Comparison of ENCODE assay signal across 8 cellular contexts in genomic region chr11:62611705-62612365, GRCh38. TPM values are rescaled to one million over a fixed set of nuclear protein-coding genes. Genes with fewer than 3 reads are reported as not detected.
DNase-seq lines count a peak whose midpoint lies in the region; FAIRE-seq and TF ChIP-seq lines count a peak whose summit lies in the region.

No MANE protein-coding gene starts in this region.

- H3K36me3 ChIP-seq in BJ (ENCODE audit: control insufficient read depth, insufficient read depth, low read length) (peaks cover 13% of the 10 kb centered on the region), SU-DHL-6 (ENCODE audit: low read length) (no peaks in the 10 kb centered on the region), bronchial epithelial cell (ENCODE audit: control insufficient read depth, insufficient read depth, low read length) (peaks cover 10% of the 10 kb centered on the region), kidney epithelial cell (ENCODE audit: control insufficient read depth, insufficient read depth, low read length) (no peaks in the 10 kb centered on the region)

- CTCF ChIA-PET in BJ (lab: Yijun Ruan, JAX), result interaction anchor here (0.7 to 3.4 kb wide), 18 partner anchors 9 to 281 kb away, joined by 3 to 26 read pairs (median 4); partner anchors contain the start of genes B3GAT3, C11orf98, CSKMT and MTA2

- TF ChIP-seq CTCF in BJ (IDR thresholded peaks at IDR 0.05; ENCODE audit: insufficient read depth, low read depth, low read length) (0 out of 2 replicates have a peak, but pooled peaks have one; percentile 22), SU-DHL-6 (IDR thresholded peaks at IDR 0.05; ENCODE audit: insufficient read depth, low read length, poor library complexity, severe bottlenecking) (no peak), bronchial epithelial cell (IDR thresholded peaks at IDR 0.05; ENCODE audit: insufficient read depth, low read length, severe bottlenecking) (peak; percentile 12), kidney epithelial cell (IDR thresholded peaks at IDR 0.05; ENCODE audit: insufficient read depth, low read length, poor library complexity, severe bottlenecking) (no peak), D721Med (IDR thresholded peaks at IDR 0.05; ENCODE audit: insufficient read depth, missing control alignments) (no peak)

- H3F3A ChIP-seq in SU-DHL-6 (ENCODE audit: insufficient read depth), result peaks cover 14% of the 10 kb centered on the region

- peaks cover 12% of the 10 kb centered on the region; the same call in 1 of the 2 replicates for H3K79me2 ChIP-seq in SU-DHL-6 (ENCODE audit: insufficient read depth, low read length)

- DNase-seq in BJ (ENCODE audit: low read depth) (no peak), GM19239 (ENCODE audit: insufficient read length, low spot score) (no peak), HK-2 (ENCODE audit: unreplicated experiment) (peak; percentile 44), bronchial epithelial cell (ENCODE audit: low read depth) (no peak), kidney epithelial cell (ENCODE audit: low read depth) (no peak), D721Med (ENCODE audit: insufficient read length, low spot score) (no peak)
- DNase-seq in stimulated activated CD4-positive, alpha-beta T cell treated with anti-CD3 and anti-CD28 coated beads, Interleukin-2, amount 100 ng/mL, for 48 hours, result peak; percentile 37 to 45

- peak overlapping the region; percentile 90 for H3K4me2 ChIP-seq in SU-DHL-6 (ENCODE audit: low read depth, low read length, poor library complexity, severe bottlenecking)

- peak overlapping the region; percentile 58 for H2AFZ ChIP-seq in SU-DHL-6 (ENCODE audit: low read depth, low read length, severe bottlenecking)

- H3K27me3 ChIP-seq in BJ (ENCODE audit: control insufficient read depth, insufficient read depth, low read length), result no peaks in the 10 kb centered on the region
- H3K27me3 ChIP-seq in SU-DHL-6 (ENCODE audit: low read length), result no peaks in the 10 kb centered on the region
- no peaks in the 10 kb centered on the region for H3K27me3 ChIP-seq in bronchial epithelial cell (ENCODE audit: control insufficient read depth, insufficient read depth, low read length)
- no peaks in the 10 kb centered on the region for H3K27me3 ChIP-seq in kidney epithelial cell (ENCODE audit: control insufficient read depth, insufficient read depth, low read length)

- H3K9ac ChIP-seq in SU-DHL-6 (ENCODE audit: low read length), result peak overlapping the region; percentile 97

- H3K9me2 ChIP-seq in SU-DHL-6 (replicated peaks; ENCODE audit: insufficient read depth, low read length), result no peaks in the 10 kb centered on the region

- H3K27ac ChIP-seq in SU-DHL-6 (ENCODE audit: low read depth, low read length), result peak overlapping the region; percentile 88

- H3K9me3 ChIP-seq in SU-DHL-6 (ENCODE audit: insufficient read depth, low read length), result no peaks in the 10 kb centered on the region

- POLR2A ChIA-PET in BJ (lab: Charles Lee), result interaction anchor here (0.7 to 1.4 kb wide), 2 partner anchors 10 to 53 kb away, joined by 3 to 4 read pairs; partner anchors contain the start of gene MTA2

- no peaks in the 10 kb centered on the region for H4K20me1 ChIP-seq in SU-DHL-6 (ENCODE audit: low read depth, low read length)

- peak; percentile 55 for FAIRE-seq in GM19239 (lab: Jason Lieb, UNC)
- no peak for FAIRE-seq in bronchial epithelial cell (lab: Jason Lieb, UNC)
- FAIRE-seq in D721Med (lab: Jason Lieb, UNC), result no peak

- H3K4me3 ChIP-seq in BJ (ENCODE audit: low read depth, low read length), result peak overlapping the region; percentile 65
- peak overlapping the region; percentile 81 for H3K4me3 ChIP-seq in SU-DHL-6 (ENCODE audit: insufficient read depth, low read length, poor library complexity, severe bottlenecking)
- H3K4me3 ChIP-seq in bronchial epithelial cell (ENCODE audit: low read depth, low read length), result peak overlapping the region; percentile 52
- peak overlapping the region; percentile 54 for H3K4me3 ChIP-seq in kidney epithelial cell (ENCODE audit: low read depth, low read length)

RNA-seq across cellular contexts. Expression of gene EML3, which starts 0.7 kb away (rescaled TPM):
- polyA plus RNA-seq in BJ (2011; rRNA removed), result 18.9 and 26.5 TPM in 2 replicates
- polyA minus RNA-seq in BJ (2011; rRNA and poly(A)+ RNA removed), result 15.0 and 19.0 TPM in 2 replicates
- 10.0 and 11.1 TPM in 2 replicates for total RNA-seq in bronchial epithelial cell
- 20.9 and 21.1 TPM in 2 replicates for total RNA-seq in kidney epithelial cell

RNA-seq across cellular contexts. Expression of gene ROM1, which starts 1.2 kb away (rescaled TPM):
- polyA plus RNA-seq in BJ (2011; rRNA removed), result 2.1 and 2.2 TPM in 2 replicates
- 0.57 and 2.2 TPM in 2 replicates for polyA minus RNA-seq in BJ (2011; rRNA and poly(A)+ RNA removed)
- total RNA-seq in bronchial epithelial cell, result 2.6 and 2.8 TPM in 2 replicates
- 0.55 and 1.4 TPM in 2 replicates for total RNA-seq in kidney epithelial cell

RNA-seq across cellular contexts. Expression of gene B3GAT3, which starts 10.0 kb away (rescaled TPM):
- 24.5 and 42.4 TPM in 2 replicates for polyA plus RNA-seq in BJ (2011; rRNA removed)
- 10.5 and 15.5 TPM in 2 replicates for polyA minus RNA-seq in BJ (2011; rRNA and poly(A)+ RNA removed)
- 24.2 and 26.2 TPM in 2 replicates for total RNA-seq in bronchial epithelial cell
- total RNA-seq in kidney epithelial cell, result 68.7 and 80.8 TPM in 2 replicates

RNA-seq across cellular contexts. Expression of gene MTA2, which starts 10.2 kb away (rescaled TPM):
- polyA plus RNA-seq in BJ (2011; rRNA removed), result 16.4 and 17.8 TPM in 2 replicates
- 42.7 and 47.1 TPM in 2 replicates for polyA minus RNA-seq in BJ (2011; rRNA and poly(A)+ RNA removed)
- total RNA-seq in bronchial epithelial cell (150 and 162 TPM in 2 replicates), kidney epithelial cell (136 and 137 TPM in 2 replicates)

RNA-seq across cellular contexts. Expression of gene TUT1, which starts 20.5 kb away (rescaled TPM):
- 6.4 and 9.9 TPM in 2 replicates for polyA plus RNA-seq in BJ (2011; rRNA removed)
- 2.8 and 4.5 TPM in 2 replicates for polyA minus RNA-seq in BJ (2011; rRNA and poly(A)+ RNA removed)
- 7.0 and 9.5 TPM in 2 replicates for total RNA-seq in bronchial epithelial cell
- total RNA-seq in kidney epithelial cell, result 15.0 and 15.2 TPM in 2 replicates

Comparison
In these comparisons a context has a peak if more than half of its experiments do, and no peak if none do; other contexts are left out.
1. DNase-seq: peak in HK-2 (single experiment) and stimulated activated CD4-positive, alpha-beta T cell treated with anti-CD3 and anti-CD28 coated beads, Interleukin-2, amount 100 ng/mL, for 48 hours (2 of 2); none in BJ (single experiment), GM19239 (single experiment), bronchial epithelial cell (single experiment), kidney epithelial cell (single experiment) and D721Med (single experiment).
2. CTCF ChIP-seq: peak in BJ (single experiment) and bronchial epithelial cell (single experiment); none in SU-DHL-6 (single experiment), kidney epithelial cell (single experiment) and D721Med (single experiment).
3. Peak in every context shown above with its lines, with median percentiles within 50 percentile points of each other: H3K4me3 ChIP-seq.